ENCODE assay signal across 11 cellular contexts in genomic region chr2:9693138-9693520, GRCh38.
A peak's percentile ranks its signal among the peaks of the same experiment; 100 is the strongest.
DNase-seq lines count a peak whose midpoint lies in the region; ATAC-seq and TF ChIP-seq lines count a peak whose summit lies in the region.
"Had no signal": no experiment of that assay in that cellular context is flagged by ENCODE, and none has a peak within 500 bp of the region (broad histone marks: within the 10 kb centered on the region; RNA-seq: fewer than 3 reads in every experiment).

No MANE protein-coding gene starts in this region.

- H3K9me3 ChIP-seq in stomach smooth muscle (ENCODE audit: control insufficient read depth in 2 of 2, low read length in 2 of 2): no peaks in the 10 kb centered on the region

- no peaks in the 10 kb centered on the region for H3K36me3 ChIP-seq in stomach smooth muscle (ENCODE audit: control insufficient read depth in 2 of 2, insufficient read depth in 2 of 2, low read length in 2 of 2)

- H3K27me3 ChIP-seq in foreskin keratinocyte (no peaks in the 10 kb centered on the region), stomach smooth muscle (ENCODE audit: control insufficient read depth in 1 of 2, insufficient read depth in 2 of 2, low read length in 2 of 2) (no peaks in the 10 kb centered on the region)

- H3K27ac ChIP-seq in foreskin keratinocyte (peak overlapping the region; percentile 50), stomach smooth muscle (ENCODE audit: low read length) (peak overlapping the region; percentile 82)
- H3K27ac ChIP-seq: 22Rv1 had no signal

- peak; percentile 95 for ATAC-seq in SK-N-SH treated with all-trans-retinoic acid at 6 μM for 48 hours
- peak; percentile 89 for ATAC-seq in foreskin keratinocyte
- ATAC-seq in HG03439 (IDR thresholded peaks at IDR 0.05; ENCODE audit: unreplicated experiment): no peak
- no peak for ATAC-seq in GM21717 (IDR thresholded peaks at IDR 0.05; ENCODE audit: unreplicated experiment)
- ATAC-seq in HG02678 (IDR thresholded peaks at IDR 0.05; ENCODE audit: unreplicated experiment): no peak

- peak overlapping the region in 1 of 2 donors; percentile 57 for H3K4me3 ChIP-seq in stomach smooth muscle (ENCODE audit: low read length in 2 of 2)

- TF ChIP-seq CTCF in foreskin keratinocyte (conservative IDR thresholded peaks at IDR 0.05): no peak

- DNase-seq in SIG-M5 treated with dmso at 0.1 percent for 504 hours (lab: John Stamatoyannopoulos, UW; ENCODE audit: unreplicated experiment): peak; percentile 79
- no peak for DNase-seq in SIG-M5 (lab: John Stamatoyannopoulos, UW)
- DNase-seq in foreskin keratinocyte: peak in 1 of 2 donors; percentile 74
- DNase-seq: kidney glomerular epithelial cell, NCI-H187 had no signal

- peak overlapping the region; percentile 43 to 74 for H3K9ac ChIP-seq in stomach smooth muscle (ENCODE audit: low read length in 2 of 2)

- H3K4me1 ChIP-seq in foreskin keratinocyte: peaks cover 12% of the 10 kb centered on the region
- peaks cover 20% of the 10 kb centered on the region for H3K4me1 ChIP-seq in stomach smooth muscle (ENCODE audit: control insufficient read depth, insufficient read depth, low read length)

TF ChIP-seq in SK-N-SH treated with all-trans-retinoic acid at 6 μM for 48 hours, 23 proteins besides CTCF, POLR2A, EP300 and RAD21:
- TF ChIP-seq BACH2 (CRISPR knock-in tag; IDR thresholded peaks at IDR 0.05; ENCODE audit: borderline replicate concordance) (no peak), CSDC2 (CRISPR knock-in tag; IDR thresholded peaks at IDR 0.05) (no peak), PPARA (CRISPR knock-in tag; IDR thresholded peaks at IDR 0.05; ENCODE audit: borderline replicate concordance) (no peak), ZC3H10 (CRISPR knock-in tag; IDR thresholded peaks at IDR 0.05) (no peak)
TF ChIP-seq in SK-N-SH treated with all-trans-retinoic acid at 6 μM for 48 hours: peak in this region for 0.

Comparison
In these comparisons a context has a peak if more than half of its experiments do, and no peak if none do; other contexts are left out.
1. ATAC-seq: peak in SK-N-SH treated with all-trans-retinoic acid at 6 μM for 48 hours (single experiment) and foreskin keratinocyte (single experiment); none in HG03439 (single experiment), GM21717 (single experiment) and HG02678 (single experiment).